Comparison of ENCODE assay signal across 8 cellular contexts in genomic region chr11:695332-695605, GRCh38. TPM values are rescaled to one million over a fixed set of nuclear protein-coding genes. Genes with fewer than 3 reads are reported as not detected.
DNase-seq lines count a peak whose midpoint lies in the region; ATAC-seq and TF ChIP-seq lines count a peak whose summit lies in the region.

No MANE protein-coding gene starts in this region.

- peaks cover 15% of the 10 kb centered on the region for H3K79me1 ChIP-seq in neuronal stem cell (ENCODE audit: low read depth, low read length)

- no peak overlapping the region for H2BK120ac ChIP-seq in neuronal stem cell (ENCODE audit: low read depth, low read length)

- no peak for TF ChIP-seq CTCF in OCI-LY3 (IDR thresholded peaks at IDR 0.05; ENCODE audit: low read depth, low read length)
- no peak for TF ChIP-seq CTCF in endodermal cell (conservative IDR thresholded peaks at IDR 0.05)

- H3K36me3 ChIP-seq in CD4-positive, CD25-positive, alpha-beta regulatory T cell (ENCODE audit: control insufficient read depth, insufficient read depth, low read length), result no peaks in the 10 kb centered on the region
- no peaks in the 10 kb centered on the region for H3K36me3 ChIP-seq in OCI-LY3 (replicated peaks; ENCODE audit: low read depth, low read length)
- H3K36me3 ChIP-seq in endodermal cell (ENCODE audit: control insufficient read depth, insufficient read depth, low read length), result no peaks in the 10 kb centered on the region
- peaks cover 5 to 19% of the 10 kb centered on the region in 2 donors for H3K36me3 ChIP-seq in neuronal stem cell (replicated peaks in 1 of 2; ENCODE audit: control insufficient read depth in 2 of 2, insufficient read depth in 2 of 2, low read length in 2 of 2)

- H3K14ac ChIP-seq in neuronal stem cell (ENCODE audit: low read length), result no peak overlapping the region

- peak overlapping the region; percentile 90 for H3K23ac ChIP-seq in neuronal stem cell (ENCODE audit: low read depth, low read length, poor library complexity)

- no peak overlapping the region for H4K91ac ChIP-seq in neuronal stem cell (ENCODE audit: low read depth, low read length, poor library complexity)

- peaks cover 13 to 54% (median 32%) of the 10 kb centered on the region in 4 donors for H3K4me1 Mint-ChIP-seq in CD4-positive, CD25-positive, alpha-beta regulatory T cell
- peaks cover 20% of the 10 kb centered on the region for H3K4me1 Mint-ChIP-seq in endodermal cell

- peaks cover 4% of the 10 kb centered on the region for H3K36me3 Mint-ChIP-seq in CD4-positive, CD25-positive, alpha-beta regulatory T cell
- peaks cover 7% of the 10 kb centered on the region for H3K36me3 Mint-ChIP-seq in endodermal cell (ENCODE audit: low read depth)

- H3K9ac ChIP-seq in OCI-LY3 (ENCODE audit: low read length) (peak overlapping the region; percentile 91), endodermal cell (ENCODE audit: extremely low read depth, low read length, poor library complexity, severe bottlenecking) (peak overlapping the region; percentile 91), neuronal stem cell (ENCODE audit: low read depth, low read length, poor library complexity) (peak overlapping the region; percentile 96)

- H4K20me1 ChIP-seq in OCI-LY3 (ENCODE audit: insufficient read depth, low read length), result peaks cover 11% of the 10 kb centered on the region; the same call in 1 of the 2 replicates

- H2AFZ ChIP-seq in OCI-LY3 (ENCODE audit: low read depth, low read length) (peak overlapping the region; percentile 65; the same call in 1 of the 2 replicates), neuronal stem cell (ENCODE audit: low read length) (peak overlapping the region; percentile 93)

- peak overlapping the region; percentile 100 for H3K18ac ChIP-seq in neuronal stem cell (ENCODE audit: low read length)

- peak overlapping the region; percentile 32 for H3K4me3 ChIP-seq in CD4-positive, CD25-positive, alpha-beta regulatory T cell (ENCODE audit: low read depth, low read length)
- peak overlapping the region; percentile 81 for H3K4me3 ChIP-seq in OCI-LY3 (ENCODE audit: low read length)
- H3K4me3 ChIP-seq in endodermal cell (ENCODE audit: low read length), result peak overlapping the region; percentile 88
- peak overlapping the region; percentile 81 to 92 for H3K4me3 ChIP-seq in neuronal stem cell (ENCODE audit: low read length in 2 of 2)

- H2BK5ac ChIP-seq in neuronal stem cell (ENCODE audit: low read length), result peak overlapping the region; percentile 100

- H3K9me3 ChIP-seq in CD4-positive, CD25-positive, alpha-beta regulatory T cell (ENCODE audit: control insufficient read depth in 2 of 2, low read length in 2 of 2), result no peaks in the 10 kb centered on the region
- no peaks in the 10 kb centered on the region for H3K9me3 ChIP-seq in OCI-LY3 (ENCODE audit: insufficient read depth, low read length)
- no peaks in the 10 kb centered on the region for H3K9me3 ChIP-seq in endodermal cell (ENCODE audit: control insufficient read depth, low read length)
- H3K9me3 ChIP-seq in neuronal stem cell (replicated peaks in 1 of 2; ENCODE audit: control insufficient read depth in 2 of 2, insufficient read depth in 1 of 2, low read depth in 1 of 2, low read length in 2 of 2), result no peaks in the 10 kb centered on the region

- no peak overlapping the region for H4K8ac ChIP-seq in neuronal stem cell (ENCODE audit: low read depth, low read length)

- no peak for DNase-seq in CD4-positive, CD25-positive, alpha-beta regulatory T cell
- DNase-seq in endodermal cell (no peak), neuronal stem cell (ENCODE audit: low spot score) (no peak), SW480 (ENCODE audit: low spot score) (no peak), epidermal melanocyte (ENCODE audit: insufficient read length, low spot score) (no peak)
- no peak for DNase-seq in central memory CD4-positive, alpha-beta T cell
- no peak for DNase-seq in stimulated activated CD4-positive, alpha-beta T cell treated with anti-CD3 and anti-CD28 coated beads, Interleukin-4, amount 100 ng/mL, for 4 hours

- H3K4me1 ChIP-seq in CD4-positive, CD25-positive, alpha-beta regulatory T cell (ENCODE audit: control insufficient read depth, insufficient read depth, low read length, poor library complexity, severe bottlenecking), result peaks cover 43% of the 10 kb centered on the region
- peaks cover 35% of the 10 kb centered on the region for H3K4me1 ChIP-seq in OCI-LY3 (ENCODE audit: low read length)
- peaks cover 5% of the 10 kb centered on the region for H3K4me1 ChIP-seq in endodermal cell (ENCODE audit: control insufficient read depth, insufficient read depth, low read length)
- peaks cover 13 to 29% of the 10 kb centered on the region in 2 donors for H3K4me1 ChIP-seq in neuronal stem cell (ENCODE audit: control insufficient read depth in 2 of 2, insufficient read depth in 1 of 2, low read depth in 1 of 2, low read length in 2 of 2)

- H2BK15ac ChIP-seq in neuronal stem cell (ENCODE audit: low read length), result no peak overlapping the region

- no peaks in the 10 kb centered on the region for H3K27me3 Mint-ChIP-seq in CD4-positive, CD25-positive, alpha-beta regulatory T cell
- H3K27me3 Mint-ChIP-seq in endodermal cell (ENCODE audit: insufficient read depth), result no peaks in the 10 kb centered on the region

- H3K9me3 Mint-ChIP-seq in CD4-positive, CD25-positive, alpha-beta regulatory T cell, result no peaks in the 10 kb centered on the region
- no peaks in the 10 kb centered on the region for H3K9me3 Mint-ChIP-seq in endodermal cell

- no peaks in the 10 kb centered on the region for H3K27me3 ChIP-seq in CD4-positive, CD25-positive, alpha-beta regulatory T cell (ENCODE audit: control insufficient read depth, insufficient read depth, low read length)
- no peaks in the 10 kb centered on the region for H3K27me3 ChIP-seq in OCI-LY3 (ENCODE audit: low read depth, low read length)
- no peaks in the 10 kb centered on the region for H3K27me3 ChIP-seq in endodermal cell (ENCODE audit: control insufficient read depth, insufficient read depth, low read length, poor library complexity, severe bottlenecking)
- no peaks in the 10 kb centered on the region for H3K27me3 ChIP-seq in neuronal stem cell (ENCODE audit: control insufficient read depth in 3 of 3, insufficient read depth in 3 of 3, low read depth in 1 of 3, low read length in 3 of 3)

- H3K4ac ChIP-seq in neuronal stem cell (ENCODE audit: low read length), result no peak overlapping the region

- peak overlapping the region; percentile 77 to 92 (median 92) for H3K27ac Mint-ChIP-seq in CD4-positive, CD25-positive, alpha-beta regulatory T cell
- H3K27ac Mint-ChIP-seq in endodermal cell, result peak overlapping the region; percentile 97

- no peak overlapping the region for H2BK12ac ChIP-seq in neuronal stem cell (ENCODE audit: low read length)

- ATAC-seq in CD4-positive, CD25-positive, alpha-beta regulatory T cell (ENCODE audit: low read depth in 2 of 2), result no peak

- H3K4me3 Mint-ChIP-seq in CD4-positive, CD25-positive, alpha-beta regulatory T cell, result peak overlapping the region; percentile 90 to 97 (median 94)
- peak overlapping the region; percentile 76 for H3K4me3 Mint-ChIP-seq in endodermal cell

- peak overlapping the region; percentile 98 for H3K27ac ChIP-seq in CD4-positive, CD25-positive, alpha-beta regulatory T cell (ENCODE audit: insufficient read depth, low read length, poor library complexity, severe bottlenecking)
- H3K27ac ChIP-seq in OCI-LY3 (ENCODE audit: low read length), result peak overlapping the region; percentile 90
- H3K27ac ChIP-seq in endodermal cell (ENCODE audit: low read depth, low read length), result peak overlapping the region; percentile 99
- H3K27ac ChIP-seq in neuronal stem cell (replicated peaks; ENCODE audit: low read length), result peak overlapping the region; percentile 99

- H3K79me2 ChIP-seq in OCI-LY3 (ENCODE audit: low read length), result peaks cover 54% of the 10 kb centered on the region

- WGBS in endodermal cell (ENCODE audit: insufficient coverage in 1 of 2, insufficient read length in 1 of 2), 2 experiments, result 0% methylated on average over 21 to 32 of the region's 32 CpGs
- WGBS in neuronal stem cell (ENCODE audit: extremely low coverage in 2 of 2, insufficient read length in 2 of 2, insufficient replicate concordance in 1 of 2), 2 donors, result no CpG with 5 or more reads among the region's 32 CpGs

- no peak overlapping the region for H2AK5ac ChIP-seq in neuronal stem cell (ENCODE audit: low read depth, low read length)

- H3K4me2 ChIP-seq in OCI-LY3 (ENCODE audit: low read length), result peak overlapping the region; percentile 42
- peak overlapping the region; percentile 66 for H3K4me2 ChIP-seq in neuronal stem cell (ENCODE audit: insufficient read depth, low read length, poor library complexity, severe bottlenecking)

RNA-seq across cellular contexts. Expression of gene DEAF1, which starts 0.2 kb away (rescaled TPM):
- 84.1 TPM for total RNA-seq in CD4-positive, CD25-positive, alpha-beta regulatory T cell
- 10 to 100 TPM; 33.5 to 46.5 (median 37.4) TPM for polyA plus RNA-seq in CD4-positive, CD25-positive, alpha-beta regulatory T cell
- 10 to 100 TPM; 44.1 to 51.9 TPM for total RNA-seq in endodermal cell
- polyA plus RNA-seq in endodermal cell (2013, experiment 1 of 2), result 53.7 TPM
- 48.4 TPM for polyA plus RNA-seq in endodermal cell (2013, experiment 2 of 2)
- polyA plus RNA-seq in neuronal stem cell (2013, experiment 1 of 2), result 37.2 TPM
- polyA plus RNA-seq in neuronal stem cell (2013, experiment 2 of 2), result 37.3 TPM

RNA-seq across cellular contexts. Expression of gene TMEM80, which starts 0.3 kb away (rescaled TPM):
- total RNA-seq in CD4-positive, CD25-positive, alpha-beta regulatory T cell, result 26.3 TPM
- polyA plus RNA-seq in CD4-positive, CD25-positive, alpha-beta regulatory T cell, result 10 to 100 TPM; 24.5 to 35.0 (median 27.0) TPM
- 10 to 100 TPM; 13.2 to 19.1 TPM for total RNA-seq in endodermal cell
- 27.8 TPM for polyA plus RNA-seq in endodermal cell (2013, experiment 1 of 2)
- 25.8 TPM for polyA plus RNA-seq in endodermal cell (2013, experiment 2 of 2)
- 20.9 TPM for polyA plus RNA-seq in neuronal stem cell (2013, experiment 1 of 2)
- polyA plus RNA-seq in neuronal stem cell (2013, experiment 2 of 2), result 21.7 TPM

RNA-seq across cellular contexts. Expression of gene EPS8L2, which starts 10.8 kb away (rescaled TPM):
- 11.2 TPM for total RNA-seq in CD4-positive, CD25-positive, alpha-beta regulatory T cell
- 10 to 100 TPM; 17.4 to 19.4 (median 18.3) TPM for polyA plus RNA-seq in CD4-positive, CD25-positive, alpha-beta regulatory T cell
- 10 to 100 TPM; 26.2 to 28.0 TPM for total RNA-seq in endodermal cell
- polyA plus RNA-seq in endodermal cell (2013, experiment 1 of 2), result 8.5 TPM
- 7.3 TPM for polyA plus RNA-seq in endodermal cell (2013, experiment 2 of 2)
- polyA plus RNA-seq in neuronal stem cell (2013, experiment 1 of 2), result 6.7 TPM
- polyA plus RNA-seq in neuronal stem cell (2013, experiment 2 of 2), result 6.7 TPM

RNA-seq across cellular contexts. Expression of gene TALDO1, which starts 52.0 kb away (rescaled TPM):
- 68.3 TPM for total RNA-seq in CD4-positive, CD25-positive, alpha-beta regulatory T cell
- 100 to 1,000 TPM; 227 to 274 (median 240) TPM for polyA plus RNA-seq in CD4-positive, CD25-positive, alpha-beta regulatory T cell
- total RNA-seq in endodermal cell, result 100 to 1,000 TPM; 177 to 221 TPM
- polyA plus RNA-seq in endodermal cell (2013, experiment 1 of 2), result 123 TPM
- polyA plus RNA-seq in endodermal cell (2013, experiment 2 of 2), result 112 TPM
- 111 TPM for polyA plus RNA-seq in neuronal stem cell (2013, experiment 1 of 2)
- polyA plus RNA-seq in neuronal stem cell (2013, experiment 2 of 2), result 112 TPM

RNA-seq across cellular contexts. Expression of gene DRD4, which starts 58.2 kb away (rescaled TPM):
- total RNA-seq in CD4-positive, CD25-positive, alpha-beta regulatory T cell, result not detected
- polyA plus RNA-seq in CD4-positive, CD25-positive, alpha-beta regulatory T cell, result not detected
- total RNA-seq in endodermal cell, result 1 to 10 TPM; 1.8 to 2.7 TPM
- 2.9 TPM for polyA plus RNA-seq in endodermal cell (2013, experiment 1 of 2)
- polyA plus RNA-seq in endodermal cell (2013, experiment 2 of 2), result 2.5 TPM
- 15.1 TPM for polyA plus RNA-seq in neuronal stem cell (2013, experiment 1 of 2)
- 15.5 TPM for polyA plus RNA-seq in neuronal stem cell (2013, experiment 2 of 2)

Comparison
In these comparisons a context has a peak if more than half of its experiments do, and no peak if none do; other contexts are left out.
1. H3K4me3 ChIP-seq: peak in every context shown above with its lines; median percentile 88 in endodermal cell; 86 in neuronal stem cell; 81 in OCI-LY3; 32 in CD4-positive, CD25-positive, alpha-beta regulatory T cell.